8 cellular contexts compared by ENCODE assay signal in genomic region chr2:166539340-166540162, GRCh38. TPM values are rescaled to one million over a fixed set of nuclear protein-coding genes. Genes with fewer than 3 reads are reported as not detected.
DNase-seq lines count a peak whose midpoint lies in the region; ATAC-seq, FAIRE-seq and TF ChIP-seq lines count a peak whose summit lies in the region.

No MANE protein-coding gene starts in this region.

- no peak overlapping the region for H3K27ac ChIP-seq in HepG2 (ENCODE audit: extremely low read length, insufficient read depth, low read length)
- no peak overlapping the region for H3K27ac ChIP-seq in thoracic aorta

- peaks cover 4% of the 10 kb centered on the region for H3K9me3 Mint-ChIP-seq in chondrocyte (ENCODE audit: low read depth)

- H3K27me3 Mint-ChIP-seq in chondrocyte (ENCODE audit: low read depth): peaks cover 16% of the 10 kb centered on the region

- no peak overlapping the region for H3K27ac Mint-ChIP-seq in chondrocyte (ENCODE audit: unreplicated experiment)

- TF ChIP-seq CTCF in chondrocyte (IDR thresholded peaks at IDR 0.05) (peak; percentile 96), HepG2 (CRISPR knock-in tag; IDR thresholded peaks at IDR 0.05) (peak; percentile 92), thoracic aorta (IDR thresholded peaks at IDR 0.05) (peak; percentile 73)

- H3K27me3 ChIP-seq in HepG2 (ENCODE audit: control insufficient read depth in 1 of 2, insufficient read depth in 2 of 2, low read length in 2 of 2) (no peaks in the 10 kb centered on the region), thoracic aorta (replicated peaks; ENCODE audit: insufficient read depth) (no peaks in the 10 kb centered on the region)

- peaks cover 8% of the 10 kb centered on the region for H3K4me1 Mint-ChIP-seq in chondrocyte (ENCODE audit: low read depth)

- H2AFZ ChIP-seq in HepG2 (ENCODE audit: low read length): no peak overlapping the region

- H3K9me3 ChIP-seq in HepG2 (ENCODE audit: low read length) (no peaks in the 10 kb centered on the region), thoracic aorta (no peaks in the 10 kb centered on the region)

- no peaks in the 10 kb centered on the region for H3K4me1 ChIP-seq in HepG2 (ENCODE audit: insufficient read depth, low read length)
- H3K4me1 ChIP-seq in thoracic aorta (ENCODE audit: control insufficient read depth in 1 of 2, low read depth in 2 of 2): no peaks in the 10 kb centered on the region

- H3K36me3 Mint-ChIP-seq in chondrocyte (ENCODE audit: low read depth): no peaks in the 10 kb centered on the region

- TF ChIP-seq EP300 in HepG2 (IDR thresholded peaks at IDR 0.05; ENCODE audit: low read depth in 2 of 2, low read length in 2 of 2): no peak
- TF ChIP-seq EP300 in HepG2 (CRISPR knock-in tag; IDR thresholded peaks at IDR 0.05; ENCODE audit: borderline replicate concordance): no peak

- CTCF ChIA-PET in HepG2 (lab: Yijun Ruan, JAX; ENCODE audit: low intra/inter-chr PET ratio, low total read pairs): interaction anchor here (1.3 to 2.7 kb wide), 3 partner anchors 267 to 1580 kb away, joined by 5 to 22 read pairs (median 12); no protein-coding TSS in a partner anchor

- intact Hi-C loops in HepG2 (cut with micrococcal nuclease; ENCODE audit: unreplicated experiment): loop anchor here (1.0 to 2.0 kb wide), 9 partner anchors 265 to 1579 kb away; no protein-coding TSS in a partner anchor

- peak; percentile 71 for FAIRE-seq in HepG2 (lab: Jason Lieb, UNC)

- WGBS in HepG2 (ENCODE audit: low lambda C conversion rate): 14% methylated on average over 9 of the region's 9 CpGs

- in situ Hi-C loops in HepG2 (cut with HindIII; ENCODE audit: extremely low pct_ligation_motif_present, low pct_unique_long_range_greater_than_20kb): loop anchor here (5.0 to 10.0 kb wide), 3 partner anchors 365 to 1578 kb away; no protein-coding TSS in a partner anchor

- H3K4me2 ChIP-seq in HepG2 (ENCODE audit: low read depth, low read length): no peak overlapping the region

- H3K9ac ChIP-seq in HepG2 (ENCODE audit: insufficient read depth, low read depth, low read length): no peak overlapping the region

- peak; percentile 70 for DNase-seq in A172 (ENCODE audit: low spot score)
- DNase-seq in Daoy (ENCODE audit: low read depth): peak; percentile 37
- peak; percentile 80 for DNase-seq in HT-29 (ENCODE audit: low spot score)
- peak; percentile 88 for DNase-seq in OCI-M1 (lab: John Stamatoyannopoulos, UW)
- no peak for DNase-seq in chondrocyte (ENCODE audit: low spot score)
- peak; percentile 64 for DNase-seq in HepG2 (ENCODE audit: low spot score)
- DNase-seq in thoracic aorta (ENCODE audit: low spot score): no peak

- H3K79me2 ChIP-seq in HepG2 (ENCODE audit: insufficient read depth, low read length): no peaks in the 10 kb centered on the region

- ATAC-seq in GM21723 (IDR thresholded peaks at IDR 0.05; ENCODE audit: unreplicated experiment): peak; percentile 92
- ATAC-seq in HepG2: peak; percentile 98
- ATAC-seq in thoracic aorta (ENCODE audit: insufficient number of reproducible peaks, low FRiP score, low read depth): peak; percentile 93

- TF ChIP-seq RAD21 in HepG2 (CRISPR knock-in tag; IDR thresholded peaks at IDR 0.05): peak; percentile 83

- no peaks in the 10 kb centered on the region for H3K36me3 ChIP-seq in HepG2 (replicated peaks in 1 of 2; ENCODE audit: control insufficient read depth in 1 of 2, insufficient read depth in 2 of 2, low read length in 2 of 2)
- no peaks in the 10 kb centered on the region for H3K36me3 ChIP-seq in thoracic aorta

- no peaks in the 10 kb centered on the region for H4K20me1 ChIP-seq in HepG2 (ENCODE audit: insufficient read depth, low read length)

- POLR2A ChIA-PET in HepG2 (lab: Yijun Ruan, JAX): no interaction called here

- TF ChIP-seq POLR2A in HepG2 (IDR thresholded peaks at IDR 0.05; ENCODE audit: insufficient read depth in 1 of 2, low read depth in 2 of 2, low read length in 2 of 2): no peak

- H3K4me3 Mint-ChIP-seq in chondrocyte (ENCODE audit: unreplicated experiment): no peak overlapping the region

- no TSS peak for BruUV-seq in HepG2 (replicated peaks; lab: Mats Ljungman, UMichigan)

- H3K4me3 ChIP-seq in HepG2 (replicated peaks in 1 of 3; ENCODE audit: insufficient read depth in 1 of 3, low read depth in 2 of 3, low read length in 3 of 3) (no peak overlapping the region), thoracic aorta (no peak overlapping the region)

TF ChIP-seq in HepG2, 621 proteins besides CTCF, POLR2A, EP300 and RAD21 (continues in another document):
- peak; percentile 84 for TF ChIP-seq SMC3 (IDR thresholded peaks at IDR 0.05; ENCODE audit: low read length)
- TF ChIP-seq KDM3A (CRISPR knock-in tag; IDR thresholded peaks at IDR 0.05; ENCODE audit: low read depth): 0 out of 2 replicates have a peak, but pooled peaks have one; percentile 46
- no peak for TF ChIP-seq TBX2 (CRISPR knock-in tag; IDR thresholded peaks at IDR 0.05; ENCODE audit: borderline replicate concordance)
- peak; percentile 28; the same call in 1 of the 2 replicates for TF ChIP-seq DRAP1 (CRISPR knock-in tag; IDR thresholded peaks at IDR 0.05)
- TF ChIP-seq ARID5B (CRISPR knock-in tag; IDR thresholded peaks at IDR 0.05): peak; percentile 18; the same call in 1 of the 2 replicates
- peak; percentile 98 for TF ChIP-seq STAG1 (CRISPR knock-in tag; IDR thresholded peaks at IDR 0.05)

RNA-seq across cellular contexts. Expression of gene SCN7A, which starts 45.5 kb away (rescaled TPM):
- total RNA-seq in A172 (2014; rRNA removed; shearing (Covaris generic)): 0.02 TPM in 1 of 2 replicates, not detected in the other
- total RNA-seq in Daoy (2014; rRNA removed; shearing (Covaris generic)): not detected in 2 replicates
- not detected in 2 replicates for total RNA-seq in HT-29 (2014; rRNA removed; shearing (Covaris generic))
- total RNA-seq in chondrocyte (0.05 to 1.9 TPM (median 0.05 TPM) in 3 replicates), HepG2 (2016; rRNA removed; fragmentation: Illumina TruSeq; extraction: Trizol) (not detected in 2 replicates), thoracic aorta (1 to 10 TPM; 3.0 to 9.0 TPM)
- total RNA-seq in HepG2 (2016; cell fraction: cytosol; rRNA removed; fragmentation: Illumina TruSeq; extraction: Trizol; ENCODE audit: low read depth): not detected in 2 replicates
- total RNA-seq in HepG2 (2016; cell fraction: insoluble cytoplasmic fraction; rRNA removed; fragmentation: Illumina TruSeq; extraction: Trizol): 0.02 TPM in 1 of 2 replicates, not detected in the other
- not detected in 2 replicates for total RNA-seq in HepG2 (2016; cell fraction: membrane; rRNA removed; fragmentation: Illumina TruSeq; extraction: Trizol)
- total RNA-seq in HepG2 (2016; cell fraction: nucleus; rRNA removed; fragmentation: Illumina TruSeq; extraction: Trizol): not detected in 2 replicates
- polyA plus RNA-seq in HepG2 (2011; rRNA removed): 0.01 TPM in 2 replicates
- polyA plus RNA-seq in HepG2 (2011; cell fraction: cytosol; rRNA removed): not detected in 2 replicates
- polyA plus RNA-seq in HepG2 (2011; cell fraction: nucleus; rRNA removed): 0.05 TPM in 1 of 2 replicates, not detected in the other
- not detected in 2 replicates for polyA plus RNA-seq in HepG2 (2012)
- not detected in 2 replicates for polyA plus RNA-seq in HepG2 (2016; cell fraction: cytosol; fragmentation: Illumina TruSeq; extraction: Trizol; ENCODE audit: low read depth)
- not detected in 2 replicates for polyA plus RNA-seq in HepG2 (2016; cell fraction: insoluble cytoplasmic fraction; fragmentation: Illumina TruSeq; extraction: Trizol; ENCODE audit: low read depth)
- polyA plus RNA-seq in HepG2 (2016; cell fraction: membrane; fragmentation: Illumina TruSeq; extraction: Trizol; ENCODE audit: low read depth): not detected in 2 replicates
- not detected in 2 replicates for polyA plus RNA-seq in HepG2 (2016; cell fraction: nucleus; fragmentation: Illumina TruSeq; extraction: Trizol; ENCODE audit: insufficient read depth, low read depth)
- polyA minus RNA-seq in HepG2 (2011; rRNA and poly(A)+ RNA removed; ENCODE audit: low replicate concordance): not detected in 2 replicates
- polyA minus RNA-seq in HepG2 (2011; cell fraction: cytosol; rRNA and poly(A)+ RNA removed): not detected in 2 replicates
- not detected in 2 replicates for polyA minus RNA-seq in HepG2 (2011; cell fraction: nucleus; rRNA and poly(A)+ RNA removed)

Comparison
In these comparisons a context has a peak if more than half of its experiments do, and no peak if none do; other contexts are left out.
1. DNase-seq: peak in A172 (single experiment), Daoy (single experiment), HT-29 (single experiment), OCI-M1 (single experiment) and HepG2 (single experiment); none in chondrocyte (single experiment) and thoracic aorta (single experiment).
2. Peak in every context shown above with its lines, with median percentiles within 50 percentile points of each other: ATAC-seq and CTCF ChIP-seq.